In the genomic region with DNA sequence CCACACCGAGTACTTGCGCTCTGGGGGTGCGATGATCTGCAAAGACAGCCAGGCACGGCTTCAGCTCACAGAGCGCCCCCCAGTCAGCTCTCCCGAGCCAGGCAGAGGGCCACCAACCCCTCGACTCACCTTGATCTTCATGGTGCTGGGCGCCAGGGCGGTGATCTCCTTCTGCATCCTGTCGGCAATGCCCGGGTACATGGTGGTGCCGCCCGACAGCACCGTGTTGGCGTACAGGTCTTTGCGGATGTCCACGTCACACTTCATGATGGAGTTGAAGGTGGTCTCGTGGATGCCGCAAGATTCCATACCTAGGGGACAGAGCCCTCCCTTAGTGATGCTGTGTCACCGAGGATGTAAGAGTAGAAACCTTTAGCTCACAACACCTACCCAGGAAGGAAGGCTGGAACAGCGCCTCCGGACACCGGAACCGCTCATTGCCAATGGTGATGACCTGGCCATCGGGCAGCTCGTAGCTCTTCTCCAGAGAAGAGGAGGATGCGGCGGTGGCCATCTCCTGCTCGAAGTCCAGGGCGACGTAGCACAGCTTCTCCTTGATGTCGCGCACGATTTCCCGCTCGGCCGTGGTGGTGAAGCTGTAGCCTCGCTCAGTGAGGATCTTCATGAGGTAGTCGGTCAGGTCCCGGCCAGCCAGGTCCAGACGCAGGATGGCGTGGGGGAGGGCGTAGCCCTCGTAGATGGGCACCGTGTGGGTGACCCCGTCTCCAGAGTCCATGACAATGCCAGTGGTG, we compare ENCODE assay signal across 8 cellular contexts. TPM values are rescaled to one million over a fixed set of nuclear protein-coding genes. Genes with fewer than 3 reads are reported as not detected.
DNase-seq lines count a peak whose midpoint lies in the region; TF ChIP-seq lines count a peak whose summit lies in the region.

No MANE protein-coding gene starts in this region.

- H3K4me1 ChIP-seq in HEK293 (ENCODE audit: control insufficient read depth, insufficient read depth, low read length): peaks cover 14% of the 10 kb centered on the region

- no peaks in the 10 kb centered on the region for H3K9me3 ChIP-seq in HEK293 (ENCODE audit: control insufficient read depth, insufficient read depth, low read depth, low read length)

- H3K36me3 Mint-ChIP-seq in activated CD4-positive, alpha-beta T cell treated with anti-CD3 and anti-CD28 coated beads, Interleukin-2, amount 10 ng/mL, durations not matched to agents 24 days and 14 days (ENCODE audit: low read depth): peaks cover 49% of the 10 kb centered on the region
- peaks cover 41% of the 10 kb centered on the region for H3K36me3 Mint-ChIP-seq in neural crest cell (ENCODE audit: low read depth)

- H3K4me1 Mint-ChIP-seq in activated CD4-positive, alpha-beta T cell treated with anti-CD3 and anti-CD28 coated beads, Interleukin-2, amount 10 ng/mL, durations not matched to agents 24 days and 14 days: peaks cover 28% of the 10 kb centered on the region
- peaks cover 45% of the 10 kb centered on the region for H3K4me1 Mint-ChIP-seq in neural crest cell

- H3K27me3 Mint-ChIP-seq in activated CD4-positive, alpha-beta T cell treated with anti-CD3 and anti-CD28 coated beads, Interleukin-2, amount 10 ng/mL, durations not matched to agents 24 days and 14 days: peaks cover 2% of the 10 kb centered on the region
- H3K27me3 Mint-ChIP-seq in neural crest cell (ENCODE audit: low read depth): peaks cover 61% of the 10 kb centered on the region

- peaks cover 18 to 40% of the 10 kb centered on the region in 2 experiments for H3K36me3 ChIP-seq in HEK293 (ENCODE audit: control insufficient read depth in 2 of 2, insufficient read depth in 1 of 2, low read length in 2 of 2)

- peak; percentile 84 for DNase-seq in activated CD4-positive, alpha-beta T cell treated with anti-CD3 and anti-CD28 coated beads, Interleukin-2, amount 10 ng/mL, durations not matched to agents 24 days and 14 days
- DNase-seq in epithelial cell of proximal tubule (ENCODE audit: low read depth) (no peak), neural crest cell (ENCODE audit: low read depth, low spot score) (no peak), amniotic stem cell (lab: John Stamatoyannopoulos, UW) (no peak), GM03348 (ENCODE audit: low spot score) (no peak), kidney glomerular epithelial cell (lab: John Stamatoyannopoulos, UW) (no peak), MV-4-11 (lab: John Stamatoyannopoulos, UW) (no peak)

- TF ChIP-seq CTCF in HEK293 (tag by site-specific recombination; IDR thresholded peaks at IDR 0.05): peak; percentile 44; the same call in 1 of the 2 replicates
- TF ChIP-seq CTCF in epithelial cell of proximal tubule (conservative IDR thresholded peaks at IDR 0.05; ENCODE audit: low read depth, low read length): no peak
- TF ChIP-seq CTCF in neural crest cell (conservative IDR thresholded peaks at IDR 0.05): no peak

- H3K4me3 Mint-ChIP-seq in activated CD4-positive, alpha-beta T cell treated with anti-CD3 and anti-CD28 coated beads, Interleukin-2, amount 10 ng/mL, durations not matched to agents 24 days and 14 days: peak overlapping the region; percentile 99
- peak overlapping the region; percentile 96 for H3K4me3 Mint-ChIP-seq in neural crest cell

- POLR2A ChIA-PET in HEK293 (lab: Yijun Ruan, JAX): interaction anchor here (0.6 to 9.9 kb wide), 20 partner anchors 9 to 288 kb away, joined by 3 to 85 read pairs (median 4); a partner anchor contains a TSS

- H3K4me3 ChIP-seq in HEK293 (ENCODE audit: low read depth, low read length) (peak overlapping the region; percentile 92), epithelial cell of proximal tubule (ENCODE audit: low read depth, low read length) (peak overlapping the region; percentile 89)

- CTCF ChIA-PET in HEK293 (lab: Yijun Ruan, JAX): interaction anchor here (0.6 to 1.2 kb wide), 6 partner anchors 26 to 449 kb away, joined by 3 to 5 read pairs (median 3); no protein-coding TSS in a partner anchor

- intact Hi-C loops in activated CD4-positive, alpha-beta T cell treated with anti-CD3 and anti-CD28 coated beads, Interleukin-2, amount 10 ng/mL, durations not matched to agents 24 days and 14 days (cut with micrococcal nuclease): loop anchor here (1.0 to 5.0 kb wide), 2 partner anchors 115 to 361 kb away; a partner anchor contains a TSS

- no peaks in the 10 kb centered on the region for H3K9me3 Mint-ChIP-seq in activated CD4-positive, alpha-beta T cell treated with anti-CD3 and anti-CD28 coated beads, Interleukin-2, amount 10 ng/mL, durations not matched to agents 24 days and 14 days
- H3K9me3 Mint-ChIP-seq in neural crest cell: no peaks in the 10 kb centered on the region

- H3K27ac Mint-ChIP-seq in activated CD4-positive, alpha-beta T cell treated with anti-CD3 and anti-CD28 coated beads, Interleukin-2, amount 10 ng/mL, durations not matched to agents 24 days and 14 days: peak overlapping the region; percentile 88
- peak overlapping the region; percentile 95 for H3K27ac Mint-ChIP-seq in neural crest cell (ENCODE audit: unreplicated experiment)

- peak overlapping the region; percentile 100 for H3K27ac ChIP-seq in HEK293 (ENCODE audit: extremely low read depth, low read depth, low read length)

TF ChIP-seq in HEK293, 187 proteins besides CTCF, POLR2A, EP300 and RAD21 (continues in another document):
- TF ChIP-seq ZBTB17 (tag by site-specific recombination; IDR thresholded peaks at IDR 0.05) (peak; percentile 59), ZNF391 (tag by site-specific recombination; IDR thresholded peaks at IDR 0.05; ENCODE audit: borderline replicate concordance, low read depth) (no peak; the same call in 1 of the 2 replicates), GLIS1 (tag by site-specific recombination; IDR thresholded peaks at IDR 0.05) (0 out of 2 replicates have a peak, but pooled peaks have one; percentile 25), ZNF146 (tag by site-specific recombination; IDR thresholded peaks at IDR 0.05) (0 out of 2 replicates have a peak, but pooled peaks have one; percentile 3), SP7 (tag by site-specific recombination; IDR thresholded peaks at IDR 0.05) (0 out of 2 replicates have a peak, but pooled peaks have one; percentile 8), ZNF600 (tag by site-specific recombination; IDR thresholded peaks at IDR 0.05) (peak; percentile 24; the same call in 1 of the 2 replicates), ZNF24 (tag by site-specific recombination; IDR thresholded peaks at IDR 0.05) (no peak)
- TF ChIP-seq, protein P1, sequence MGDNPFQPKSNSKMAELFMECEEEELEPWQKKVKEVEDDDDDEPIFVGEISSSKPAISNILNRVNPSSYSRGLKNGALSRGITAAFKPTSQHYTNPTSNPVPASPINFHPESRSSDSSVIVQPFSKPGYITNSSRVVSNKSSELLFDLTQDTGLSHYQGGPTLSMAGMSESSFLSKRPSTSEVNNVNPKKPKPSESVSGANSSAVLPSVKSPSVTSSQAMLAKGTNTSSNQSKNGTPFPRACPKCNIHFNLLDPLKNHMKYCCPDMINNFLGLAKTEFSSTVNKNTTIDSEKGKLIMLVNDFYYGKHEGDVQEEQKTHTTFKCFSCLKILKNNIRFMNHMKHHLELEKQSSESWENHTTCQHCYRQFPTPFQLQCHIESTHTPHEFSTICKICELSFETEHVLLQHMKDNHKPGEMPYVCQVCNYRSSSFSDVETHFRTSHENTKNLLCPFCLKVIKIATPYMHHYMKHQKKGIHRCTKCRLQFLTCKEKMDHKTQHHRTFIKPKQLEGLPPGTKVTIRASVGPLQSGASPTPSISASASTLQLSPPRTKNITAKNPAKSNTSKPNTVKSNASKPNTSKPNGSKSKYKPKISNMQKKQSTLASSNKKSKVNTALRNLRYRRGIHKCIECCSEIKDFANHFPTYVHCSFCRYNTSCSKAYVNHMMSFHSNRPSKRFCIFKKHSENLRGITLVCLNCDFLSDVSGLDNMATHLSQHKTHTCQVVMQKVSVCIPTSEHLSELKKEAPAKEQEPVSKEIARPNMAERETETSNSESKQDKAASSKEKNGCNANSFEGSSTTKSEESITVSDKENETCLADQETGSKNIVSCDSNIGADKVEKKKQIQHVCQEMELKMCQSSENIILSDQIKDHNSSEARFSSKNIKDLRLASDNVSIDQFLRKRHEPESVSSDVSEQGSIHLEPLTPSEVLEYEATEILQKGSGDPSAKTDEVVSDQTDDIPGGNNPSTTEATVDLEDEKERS (tag by site-specific recombination; IDR thresholded peaks at IDR 0.05): no peak
- TF ChIP-seq, protein P2, sequence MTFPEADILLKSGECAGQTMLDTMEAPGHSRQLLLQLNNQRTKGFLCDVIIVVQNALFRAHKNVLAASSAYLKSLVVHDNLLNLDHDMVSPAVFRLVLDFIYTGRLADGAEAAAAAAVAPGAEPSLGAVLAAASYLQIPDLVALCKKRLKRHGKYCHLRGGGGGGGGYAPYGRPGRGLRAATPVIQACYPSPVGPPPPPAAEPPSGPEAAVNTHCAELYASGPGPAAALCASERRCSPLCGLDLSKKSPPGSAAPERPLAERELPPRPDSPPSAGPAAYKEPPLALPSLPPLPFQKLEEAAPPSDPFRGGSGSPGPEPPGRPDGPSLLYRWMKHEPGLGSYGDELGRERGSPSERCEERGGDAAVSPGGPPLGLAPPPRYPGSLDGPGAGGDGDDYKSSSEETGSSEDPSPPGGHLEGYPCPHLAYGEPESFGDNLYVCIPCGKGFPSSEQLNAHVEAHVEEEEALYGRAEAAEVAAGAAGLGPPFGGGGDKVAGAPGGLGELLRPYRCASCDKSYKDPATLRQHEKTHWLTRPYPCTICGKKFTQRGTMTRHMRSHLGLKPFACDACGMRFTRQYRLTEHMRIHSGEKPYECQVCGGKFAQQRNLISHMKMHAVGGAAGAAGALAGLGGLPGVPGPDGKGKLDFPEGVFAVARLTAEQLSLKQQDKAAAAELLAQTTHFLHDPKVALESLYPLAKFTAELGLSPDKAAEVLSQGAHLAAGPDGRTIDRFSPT (tag by site-specific recombination; IDR thresholded peaks at IDR 0.05): 0 out of 2 replicates have a peak, but pooled peaks have one; percentile 29

RNA-seq across cellular contexts. Expression of a gene that starts 1.6 kb away (rescaled TPM):
- total RNA-seq in activated CD4-positive, alpha-beta T cell treated with anti-CD3 and anti-CD28 coated beads, Interleukin-2, amount 10 ng/mL, durations not matched to agents 24 days and 14 days: 3,353 and 3,420 TPM in 2 replicates
- 8,322 and 8,951 TPM in 2 replicates for total RNA-seq in epithelial cell of proximal tubule
- 4,235 and 4,315 TPM in 2 replicates for total RNA-seq in neural crest cell

RNA-seq across cellular contexts. Expression of a gene that starts 17.2 kb away (rescaled TPM):
- 0.26 and 0.51 TPM in 2 replicates for total RNA-seq in activated CD4-positive, alpha-beta T cell treated with anti-CD3 and anti-CD28 coated beads, Interleukin-2, amount 10 ng/mL, durations not matched to agents 24 days and 14 days
- total RNA-seq in epithelial cell of proximal tubule (0.51 TPM in 1 of 2 replicates, not detected in the other), neural crest cell (0.43 and 0.56 TPM in 2 replicates)

RNA-seq across cellular contexts. Expression of a gene that starts 41.2 kb away (rescaled TPM):
- 72.2 and 76.5 TPM in 2 replicates for total RNA-seq in activated CD4-positive, alpha-beta T cell treated with anti-CD3 and anti-CD28 coated beads, Interleukin-2, amount 10 ng/mL, durations not matched to agents 24 days and 14 days
- total RNA-seq in epithelial cell of proximal tubule: 33.8 and 38.2 TPM in 2 replicates
- 45.0 and 48.3 TPM in 2 replicates for total RNA-seq in neural crest cell
